8 cellular contexts compared by ENCODE assay signal in genomic region chr4:168831585-168831918, GRCh38.
DNase-seq lines count a peak whose midpoint lies in the region; ATAC-seq and TF ChIP-seq lines count a peak whose summit lies in the region.

No MANE protein-coding gene starts in this region.

- H3K9me3 Mint-ChIP-seq in WTC11 = no peaks in the 10 kb centered on the region

- H3K36me3 Mint-ChIP-seq in WTC11 = no peaks in the 10 kb centered on the region

- H3K36me3 ChIP-seq in A673 (ENCODE audit: insufficient read depth, low read length, poor library complexity, severe bottlenecking) = no peaks in the 10 kb centered on the region
- H3K36me3 ChIP-seq in iPS-15b (ENCODE audit: control insufficient read depth, insufficient read depth, low read length) = no peaks in the 10 kb centered on the region
- no peaks in the 10 kb centered on the region for H3K36me3 ChIP-seq in stomach

- no peaks in the 10 kb centered on the region for H3K9me3 ChIP-seq in A673 (ENCODE audit: low read depth, low read length, poor library complexity, severe bottlenecking)
- H3K9me3 ChIP-seq in iPS-15b (ENCODE audit: control insufficient read depth, insufficient read depth, low read length) = no peaks in the 10 kb centered on the region
- H3K9me3 ChIP-seq in stomach = no peaks in the 10 kb centered on the region

- H3K27me3 ChIP-seq in A673 (replicated peaks; ENCODE audit: insufficient read depth, low read depth, low read length, poor library complexity) (no peaks in the 10 kb centered on the region), iPS-15b (ENCODE audit: control insufficient read depth, insufficient read depth, low read length) (peaks cover 27% of the 10 kb centered on the region), stomach (peaks cover 0 to 17% (median 4%) of the 10 kb centered on the region in 3 donors)

- CTCF ChIA-PET in A673 (lab: Charles Lee) = no interaction called here
- CTCF ChIA-PET in WTC11 (lab: Charles Lee) = interaction anchor here (0.8 to 5.5 kb wide), 14 partner anchors 9 to 246 kb away, joined by 3 to 43 read pairs (median 7); partner anchors contain the start of gene CBR4

- intact Hi-C loops in A673 (cut with micrococcal nuclease; ENCODE audit: unreplicated experiment) = loop anchor here (10.0 kb wide), 1 partner anchor 247 kb away; no protein-coding TSS in a partner anchor
- intact Hi-C loops in stomach (cut with DNase I; ENCODE audit: low total_unique reads) = no loop called here

- H3K4me1 ChIP-seq in A673 (ENCODE audit: insufficient read depth, low read length, poor library complexity, severe bottlenecking) (peaks cover 20% of the 10 kb centered on the region), iPS-15b (ENCODE audit: control insufficient read depth, insufficient read depth, low read length) (no peaks in the 10 kb centered on the region), stomach (peaks cover 0 to 43% (median 30%) of the 10 kb centered on the region in 4 donors)

- DNase-seq in A673 (ENCODE audit: low spot score) (no peak), WTC11 (ENCODE audit: low spot score) (no peak), stomach (no peak), NCI-H2029 (lab: John Stamatoyannopoulos, UW) (no peak)
- DNase-seq in central memory CD4-positive, alpha-beta T cell = no peak
- no peak for DNase-seq in activated CD8-positive, alpha-beta memory T cell treated with anti-CD3 and anti-CD28 coated beads, Interleukin-2, amount 50 U/mL, for 48 hours

- WGBS in stomach, 5 donors = 2 to 7% (median 4%) methylated on average over 12 to 14 of the region's 14 CpGs

- ATAC-seq in GM21360 (IDR thresholded peaks at IDR 0.05; ENCODE audit: unreplicated experiment) (peak; percentile 15), WTC11 (no peak)

- no peak for TF ChIP-seq CTCF in A673 (conservative IDR thresholded peaks at IDR 0.05; ENCODE audit: low read depth, low read length)
- TF ChIP-seq CTCF in WTC11 (IDR thresholded peaks at IDR 0.05) = no peak
- no peak for TF ChIP-seq CTCF in stomach (IDR thresholded peaks at IDR 0.05)

- TF ChIP-seq EP300 in stomach (IDR thresholded peaks at IDR 0.05) = no peak

- POLR2A ChIA-PET in A673 (lab: Charles Lee; ENCODE audit: low non-redundant PET) = interaction anchor here (0.6 kb wide), 1 partner anchor 246 kb away, joined by 6 read pairs; no protein-coding TSS in a partner anchor
- POLR2A ChIA-PET in WTC11 (lab: Charles Lee) = interaction anchor here (0.7 to 4.0 kb wide), 10 partner anchors 9 to 258 kb away, joined by 3 to 43 read pairs (median 6); partner anchors contain the start of gene CBR4

- H3K4me3 ChIP-seq in A673 (ENCODE audit: low read depth, low read length, poor library complexity, severe bottlenecking) (peak overlapping the region; percentile 70), iPS-15b (ENCODE audit: low read depth, low read length) (peak overlapping the region; percentile 87), stomach (peak overlapping the region; percentile 69 to 94 (median 80))

- no peak overlapping the region for H3K9ac ChIP-seq in iPS-15b (ENCODE audit: low read depth, low read length)

- no peak for TF ChIP-seq POLR2A in stomach (IDR thresholded peaks at IDR 0.05)

- peak overlapping the region; percentile 66 for H3K27ac ChIP-seq in A673 (ENCODE audit: low read depth, low read length, poor library complexity, severe bottlenecking)
- peak overlapping the region; percentile 87 to 96 (median 91) for H3K27ac ChIP-seq in stomach

- peaks cover 29% of the 10 kb centered on the region for H3K27me3 Mint-ChIP-seq in WTC11 (ENCODE audit: low read depth)

- BruUV-seq in A673 (replicated peaks; lab: Mats Ljungman, UMichigan) = no TSS peak

- H3K4me1 Mint-ChIP-seq in WTC11 = peaks cover 37% of the 10 kb centered on the region

- H3K4me3 Mint-ChIP-seq in WTC11 = peak overlapping the region; percentile 98

- H3K27ac Mint-ChIP-seq in WTC11 = no peak overlapping the region

TF ChIP-seq in WTC11, 78 proteins besides CTCF, POLR2A, EP300 and RAD21:
- TF ChIP-seq NR2C2 (CRISPR knock-in tag; IDR thresholded peaks at IDR 0.05) = no peak
- TF ChIP-seq FOXJ3 (CRISPR knock-in tag; IDR thresholded peaks at IDR 0.05; ENCODE audit: borderline replicate concordance) = no peak
- TF ChIP-seq CDX4 (CRISPR knock-in tag; IDR thresholded peaks at IDR 0.05; ENCODE audit: borderline replicate concordance) = no peak
- no peak for TF ChIP-seq ZNF512 (CRISPR knock-in tag; IDR thresholded peaks at IDR 0.05; ENCODE audit: borderline replicate concordance)
- no peak for TF ChIP-seq ATF2 (CRISPR knock-in tag; IDR thresholded peaks at IDR 0.05; ENCODE audit: borderline replicate concordance, low read depth)
- no peak for TF ChIP-seq GRHL2 (CRISPR knock-in tag; IDR thresholded peaks at IDR 0.05; ENCODE audit: insufficient replicate concordance, severe bottlenecking)
- TF ChIP-seq FOXP4 (CRISPR knock-in tag; IDR thresholded peaks at IDR 0.05) = no peak
- no peak for TF ChIP-seq ELF4 (CRISPR knock-in tag; IDR thresholded peaks at IDR 0.05; ENCODE audit: low read depth)
- no peak for TF ChIP-seq TEAD1 (CRISPR knock-in tag; IDR thresholded peaks at IDR 0.05)
- TF ChIP-seq IRF2 (CRISPR knock-in tag; IDR thresholded peaks at IDR 0.05; ENCODE audit: borderline replicate concordance, low read depth) = no peak
- TF ChIP-seq ZNF219 (CRISPR knock-in tag; IDR thresholded peaks at IDR 0.05; ENCODE audit: borderline replicate concordance) = no peak
- TF ChIP-seq NFE2L1 (CRISPR knock-in tag; IDR thresholded peaks at IDR 0.05) = no peak
- TF ChIP-seq NFYB (CRISPR knock-in tag; conservative IDR thresholded peaks at IDR 0.05; ENCODE audit: low read depth) = no peak
